ENCODE assay signal across 1 cellular context in genomic region chr17:1946021-1946932, GRCh38.
TF ChIP-seq lines count a peak whose summit lies in the region.

No MANE protein-coding gene starts in this region.

TF ChIP-seq in HepG2, 621 proteins besides CTCF, POLR2A, EP300 and RAD21 (continued from another document and continues in another):
- TF ChIP-seq PATZ1 (CRISPR knock-in tag; IDR thresholded peaks at IDR 0.05) (0 out of 2 replicates have a peak, but pooled peaks have one; percentile 32), BATF2 (CRISPR knock-in tag; IDR thresholded peaks at IDR 0.05) (peak; percentile 45; the same call in 1 of the 2 replicates), HMG20A (CRISPR knock-in tag; IDR thresholded peaks at IDR 0.05; ENCODE audit: borderline replicate concordance) (no peak), ZNF646 (CRISPR knock-in tag; IDR thresholded peaks at IDR 0.05) (peak; percentile 92), ATF2 (CRISPR knock-in tag; IDR thresholded peaks at IDR 0.05) (no peak), PHF21A (CRISPR knock-in tag; IDR thresholded peaks at IDR 0.05) (0 out of 2 replicates have a peak, but pooled peaks have one; percentile 36), TFDP2 (CRISPR knock-in tag; IDR thresholded peaks at IDR 0.05) (peak; percentile 69), MAFK (conservative IDR thresholded peaks at IDR 0.05 in 1 of 2, IDR thresholded peaks at IDR 0.05 in 1 of 2; ENCODE audit: low read length in 2 of 2) (no peak), MLX (CRISPR knock-in tag; IDR thresholded peaks at IDR 0.05) (peak; percentile 67; the same call in 1 of the 2 replicates), SP1 (IDR thresholded peaks at IDR 0.05) (0 out of 2 replicates have a peak, but pooled peaks have one; percentile 16), SP1 (CRISPR knock-in tag; IDR thresholded peaks at IDR 0.05) (no peak), MIER2 (CRISPR knock-in tag; IDR thresholded peaks at IDR 0.05) (no peak), POGK (CRISPR knock-in tag; conservative IDR thresholded peaks at IDR 0.05) (no peak), ZNF687 (CRISPR knock-in tag; IDR thresholded peaks at IDR 0.05) (peak; percentile 70), HDAC2 (CRISPR knock-in tag; IDR thresholded peaks at IDR 0.05) (peak; percentile 33; the same call in 1 of the 2 replicates), HINFP (CRISPR knock-in tag; IDR thresholded peaks at IDR 0.05; ENCODE audit: low read depth) (0 out of 2 replicates have a peak, but pooled peaks have one; percentile 26), ZNF776 (CRISPR knock-in tag; IDR thresholded peaks at IDR 0.05) (no peak), GABPB1 (CRISPR knock-in tag; IDR thresholded peaks at IDR 0.05) (peak; percentile 34; the same call in 1 of the 2 replicates), MAX (IDR thresholded peaks at IDR 0.05) (peak; percentile 90), RARA (CRISPR knock-in tag; IDR thresholded peaks at IDR 0.05) (no peak), PHF8 (CRISPR knock-in tag; IDR thresholded peaks at IDR 0.05) (no peak), CHCHD3 (CRISPR knock-in tag; IDR thresholded peaks at IDR 0.05) (0 out of 2 replicates have a peak, but pooled peaks have one; percentile 28), ATF7 (IDR thresholded peaks at IDR 0.05) (no peak), ATF7 (CRISPR knock-in tag; IDR thresholded peaks at IDR 0.05) (no peak), ZBTB4 (CRISPR knock-in tag; IDR thresholded peaks at IDR 0.05; ENCODE audit: borderline replicate concordance) (0 out of 2 replicates have a peak, but pooled peaks have one; percentile 17), ZNF441 (CRISPR knock-in tag; IDR thresholded peaks at IDR 0.05; ENCODE audit: borderline replicate concordance) (no peak), PRMT3 (CRISPR knock-in tag; IDR thresholded peaks at IDR 0.05; ENCODE audit: borderline replicate concordance, low read depth) (no peak), ZNF7 (CRISPR knock-in tag; IDR thresholded peaks at IDR 0.05) (no peak), SALL1 (CRISPR knock-in tag; IDR thresholded peaks at IDR 0.05) (peak; percentile 43; the same call in 1 of the 2 replicates)
